ENCODE assay signal across 7 cellular contexts in genomic region chr1:159009704-159010361, GRCh38. TPM values are rescaled to one million over a fixed set of nuclear protein-coding genes. Genes with fewer than 3 reads are reported as not detected.
DNase-seq lines count a peak whose midpoint lies in the region; ATAC-seq and TF ChIP-seq lines count a peak whose summit lies in the region.

TSS of gene IFI16 (plus strand) at chr1:159009907. CDS start at chr1:159014681, 4,774 bp downstream.

- peak; percentile 85 for TF ChIP-seq POLR2A in GM18505 (IDR thresholded peaks at IDR 0.05; ENCODE audit: borderline replicate concordance, extremely low read depth, insufficient read depth, insufficient read length)

- peak within 1 kb of the TSS; percentile 83 to 97 (median 93) for H3K27ac Mint-ChIP-seq in nephron
- peak within 1 kb of the TSS; percentile 87 for H3K27ac Mint-ChIP-seq in type B pancreatic cell

- no peaks in the 10 kb centered on the region for H3K9me3 Mint-ChIP-seq in nephron
- H3K9me3 Mint-ChIP-seq in type B pancreatic cell: no peaks in the 10 kb centered on the region

- DNase-seq in NCI-H460 (ENCODE audit: extremely low read depth, low read depth) (peak; percentile 81), activated T-cell treated with anti-CD3 and anti-CD28 coated beads for 1 hour (ENCODE audit: low read depth) (peak; percentile 30), type B pancreatic cell (ENCODE audit: extremely low spot score, unreplicated experiment) (no peak)

- ATAC-seq in GM18505 (IDR thresholded peaks at IDR 0.05; ENCODE audit: unreplicated experiment): peak; percentile 62
- ATAC-seq in HG02642 (IDR thresholded peaks at IDR 0.05; ENCODE audit: poor library complexity, unreplicated experiment): peak; percentile 72
- ATAC-seq in esophagus mucosa: peak; percentile 93

- H3K4me1 Mint-ChIP-seq in nephron (peaks cover 43% of the 10 kb centered on the region), type B pancreatic cell (ENCODE audit: unreplicated experiment) (peaks cover 20% of the 10 kb centered on the region)

- no peaks in the 10 kb centered on the region for H3K27me3 Mint-ChIP-seq in nephron (ENCODE audit: low read depth)
- H3K27me3 Mint-ChIP-seq in type B pancreatic cell: peaks cover 15% of the 10 kb centered on the region

- TF ChIP-seq CTCF in nephron (IDR thresholded peaks at IDR 0.05; ENCODE audit: unreplicated experiment in 3 of 3) (no peak), type B pancreatic cell (conservative IDR thresholded peaks at IDR 0.05) (no peak)

- peaks cover 19% of the 10 kb centered on the region for H3K36me3 Mint-ChIP-seq in nephron (ENCODE audit: low read depth)
- peaks cover 6% of the 10 kb centered on the region for H3K36me3 Mint-ChIP-seq in type B pancreatic cell

- H3K4me3 Mint-ChIP-seq in nephron: peak within 1 kb of the TSS; percentile 69 to 88 (median 86)
- H3K4me3 Mint-ChIP-seq in type B pancreatic cell: peak within 1 kb of the TSS; percentile 84

RNA-seq across cellular contexts. Expression of gene IFI16, which starts in this region (rescaled TPM):
- 46.6 and 65.7 TPM in 2 replicates for total RNA-seq in NCI-H460 (2014; rRNA removed; shearing (Covaris generic))
- polyA plus RNA-seq in NCI-H460 (2014; cell fraction: nucleus; rRNA removed): 8.3 and 13.0 TPM in 2 replicates
- total RNA-seq in esophagus mucosa (100 TPM), type B pancreatic cell (ENCODE audit: low replicate concordance) (10.6 and 20.9 TPM in 2 replicates)
